16 cellular contexts compared by ENCODE assay signal in genomic region chr6:73640179-73640750, GRCh38.
"Had no signal": no experiment of that assay in that cellular context is flagged by ENCODE, and none has a peak within 500 bp of the region (broad histone marks: within the 10 kb centered on the region; RNA-seq: fewer than 3 reads in every experiment).

No MANE protein-coding gene starts in this region.

- H3K27ac ChIP-seq: right lobe of liver, thoracic aorta had no signal

- DNase-seq: activated B cell treated with CpG ODN at 0.5 μM for 24 hours; activated CD4-positive, alpha-beta T cell treated with anti-CD3 and anti-CD28 coated beads for 48 hours; activated CD8-positive, alpha-beta T cell treated with anti-CD3 and anti-CD28 coated beads for 36 hours; activated effector memory CD4-positive, alpha-beta T cell treated with anti-CD3 and anti-CD28 coated beads, Interleukin-2, amount 50 U/mL, for 16 hours; activated T-cell treated with anti-CD3 and anti-CD28 coated beads, Interleukin-2, amount 50 U/mL, for 72 hours; dermis blood vessel endothelial cell; effector memory CD4-positive, alpha-beta T cell; mesendoderm; naive thymus-derived CD8-positive, alpha-beta T cell; right lobe of liver; stimulated activated CD4-positive, alpha-beta T cell treated with anti-CD3 and anti-CD28 coated beads, Interleukin-4, amount 100 ng/mL, for 24 hours; T-cell; T-helper 9 cell had no signal

- H3K4me1 ChIP-seq: right lobe of liver had no signal

- H3K9me3 ChIP-seq: right lobe of liver, thoracic aorta had no signal

- ATAC-seq: activated CD8-positive, alpha-beta T cell treated with anti-CD3 and anti-CD28 coated beads for 36 hours; activated T-cell treated with anti-CD3 and anti-CD28 coated beads, Interleukin-2, amount 50 U/mL, for 72 hours; naive thymus-derived CD8-positive, alpha-beta T cell; right lobe of liver; stimulated activated effector memory CD8-positive, alpha-beta T cell treated with anti-CD3 and anti-CD28 coated beads, Interleukin-12 subunit alpha, Interleukin-12 subunit beta, amount 100 ng/mL, for 72 hours; T-cell had no signal

- H3K27me3 ChIP-seq: right lobe of liver had no signal

- H3K4me3 ChIP-seq: right lobe of liver, smooth muscle cell, thoracic aorta had no signal
